8 cellular contexts compared by ENCODE assay signal in the genomic region with DNA sequence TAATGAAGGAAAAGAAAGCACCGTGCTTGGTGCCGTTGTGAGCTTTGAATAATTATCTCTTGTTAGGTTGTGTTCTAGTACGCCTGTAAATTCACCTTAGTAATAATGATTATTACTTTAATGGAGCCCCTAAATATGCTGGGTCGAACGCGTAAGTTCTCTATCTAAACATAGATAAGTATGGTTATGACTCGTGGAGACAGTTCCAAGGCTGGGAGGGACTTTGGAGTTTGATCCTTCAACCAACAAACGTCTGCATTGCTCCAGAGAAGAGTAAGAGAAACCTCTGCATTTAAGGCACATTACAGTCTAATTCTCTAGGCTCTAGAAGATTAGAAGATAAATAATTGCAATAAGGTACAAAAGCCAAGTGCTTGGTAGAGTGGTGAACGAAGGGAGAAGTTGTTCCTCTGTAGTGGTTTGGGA. TPM values are rescaled to one million over a fixed set of nuclear protein-coding genes. Genes with fewer than 3 reads are reported as not detected.
DNase-seq lines count a peak whose midpoint lies in the region; ATAC-seq and TF ChIP-seq lines count a peak whose summit lies in the region.

No MANE protein-coding gene starts in this region.

- intact Hi-C loops in cardiac septum (cut with DNase I), result loop anchor here (2.0 kb wide), 1 partner anchor 53 kb away; no protein-coding TSS in a partner anchor
- intact Hi-C loops in MCF 10A (cut with micrococcal nuclease), result loop anchor here (1.0 kb wide), 1 partner anchor 86 kb away; no protein-coding TSS in a partner anchor
- intact Hi-C loops in thyroid gland (cut with DNase I), result loop anchor here (5.0 kb wide), 1 partner anchor 55 kb away; no protein-coding TSS in a partner anchor

- H3K9me3 ChIP-seq in cardiac muscle cell (ENCODE audit: low read depth), result no peaks in the 10 kb centered on the region
- no peaks in the 10 kb centered on the region for H3K9me3 ChIP-seq in liver (ENCODE audit: control insufficient read depth in 4 of 4, low read length in 3 of 4)
- no peaks in the 10 kb centered on the region for H3K9me3 ChIP-seq in thyroid gland

- TF ChIP-seq CTCF in cardiac muscle cell (IDR thresholded peaks at IDR 0.05; ENCODE audit: low read depth, low read length) (no peak), MCF 10A (IDR thresholded peaks at IDR 0.05; ENCODE audit: unreplicated experiment) (no peak), liver (IDR thresholded peaks at IDR 0.05; ENCODE audit: low read depth, low read length, missing input control) (no peak), thyroid gland (IDR thresholded peaks at IDR 0.05) (no peak)

- H3K27ac Mint-ChIP-seq in MCF 10A (ENCODE audit: low read depth, unreplicated experiment), result peak overlapping the region; percentile 96

- no peak for ATAC-seq in GM21576 (IDR thresholded peaks at IDR 0.05; ENCODE audit: unreplicated experiment)

- no peaks in the 10 kb centered on the region for H3K9me3 Mint-ChIP-seq in MCF 10A (ENCODE audit: unreplicated experiment)

- H3K4me1 Mint-ChIP-seq in MCF 10A (ENCODE audit: insufficient read depth, unreplicated experiment), result peaks cover 15% of the 10 kb centered on the region

- H3K36me3 Mint-ChIP-seq in MCF 10A (ENCODE audit: insufficient read depth, unreplicated experiment), result peaks cover 26% of the 10 kb centered on the region

- TF ChIP-seq RAD21 in liver (IDR thresholded peaks at IDR 0.05), result no peak

- no peaks in the 10 kb centered on the region for H3K4me1 ChIP-seq in cardiac muscle cell (ENCODE audit: low read depth)
- H3K4me1 ChIP-seq in liver (ENCODE audit: control insufficient read depth in 4 of 4, insufficient read depth in 4 of 4, low read length in 3 of 4), result peaks cover 10 to 66% (median 41%) of the 10 kb centered on the region in 4 donors
- H3K4me1 ChIP-seq in thyroid gland, result peaks cover 14 to 22% of the 10 kb centered on the region in 2 donors

- peak overlapping the region; percentile 94 for H3K27ac ChIP-seq in cardiac muscle cell
- H3K27ac ChIP-seq in liver (ENCODE audit: low read depth in 1 of 2, low read length in 2 of 2), result peak overlapping the region; percentile 79 to 91
- H3K27ac ChIP-seq in thyroid gland, result peak overlapping the region; percentile 74 to 86 (median 83)

- WGBS in liver, result 2% methylated on average over 9 of the region's 9 CpGs
- WGBS in thyroid gland, 2 donors, result 5 to 12% methylated on average over 9 of the region's 9 CpGs

- H3K4me3 ChIP-seq in cardiac muscle cell (peak overlapping the region; percentile 79), liver (ENCODE audit: low read depth in 1 of 3, low read length in 3 of 3) (peak overlapping the region; percentile 54 to 100 (median 98)), thyroid gland (replicated peaks in 1 of 3) (peak overlapping the region; percentile 42 to 80 (median 62))

- no peaks in the 10 kb centered on the region for H3K27me3 Mint-ChIP-seq in MCF 10A (ENCODE audit: insufficient read depth, unreplicated experiment)

- CTCF ChIA-PET in MCF 10A (lab: Yijun Ruan, JAX), result interaction anchor here (0.7 to 3.2 kb wide), 5 partner anchors 31 to 1708 kb away, joined by 3 to 36 read pairs (median 3); no protein-coding TSS in a partner anchor

- TF ChIP-seq POLR2A in thyroid gland (IDR thresholded peaks at IDR 0.05), result no peak

- DNase-seq in cardiac muscle cell (ENCODE audit: low read depth in 1 of 2, low spot score in 1 of 2) (peak; percentile 20 to 41), cardiac septum (ENCODE audit: low spot score) (no peak), M059J (ENCODE audit: low read depth) (peak; percentile 79), MCF 10A (ENCODE audit: unreplicated experiment) (no peak), thyroid gland (no peak), D341Med (ENCODE audit: low spot score) (no peak)

- TSS peak; percentile 78 for BruUV-seq in MCF 10A (replicated peaks; lab: Mats Ljungman, UMichigan)

- no peaks in the 10 kb centered on the region for H3K27me3 ChIP-seq in cardiac muscle cell
- no peaks in the 10 kb centered on the region for H3K27me3 ChIP-seq in liver (ENCODE audit: control insufficient read depth in 4 of 4, insufficient read depth in 4 of 4, low read length in 3 of 4)
- H3K27me3 ChIP-seq in thyroid gland, result no peaks in the 10 kb centered on the region

- peak overlapping the region; percentile 84 to 92 for H3K9ac ChIP-seq in liver (ENCODE audit: low read depth in 1 of 2, low read length in 2 of 2)

- H3K36me3 ChIP-seq in cardiac muscle cell, result peaks cover 8% of the 10 kb centered on the region
- peaks cover 0 to 4% (median 0%) of the 10 kb centered on the region in 4 donors for H3K36me3 ChIP-seq in liver (ENCODE audit: control insufficient read depth in 4 of 4, insufficient read depth in 3 of 4, low read depth in 1 of 4, low read length in 3 of 4)
- H3K36me3 ChIP-seq in thyroid gland, result peaks cover 3 to 4% of the 10 kb centered on the region in 2 donors

- H3K4me3 Mint-ChIP-seq in MCF 10A (ENCODE audit: unreplicated experiment), result peak overlapping the region; percentile 94

- POLR2A ChIA-PET in MCF 10A (lab: Yijun Ruan, JAX), result interaction anchor here (0.6 to 3.0 kb wide), 15 partner anchors 10 to 346 kb away, joined by 3 to 26 read pairs (median 5); partner anchors contain the start of genes ALDH5A1 and KIAA0319

TF ChIP-seq in liver, 16 proteins besides CTCF, POLR2A, EP300 and RAD21:
- peak; percentile 24 for TF ChIP-seq SP1 (IDR thresholded peaks at IDR 0.05)
- peak in 1 of 2 donors; percentile 2 for TF ChIP-seq JUND (IDR thresholded peaks at IDR 0.05)
- TF ChIP-seq TAF1 (conservative IDR thresholded peaks at IDR 0.05), result no peak
- peak; percentile 86 for TF ChIP-seq HNF4A (conservative IDR thresholded peaks at IDR 0.05)
- peak; percentile 51 for TF ChIP-seq HNF4G (IDR thresholded peaks at IDR 0.05)

RNA-seq across cellular contexts. Expression of gene ACOT13, which starts 0.5 kb away (rescaled TPM):
- total RNA-seq in cardiac muscle cell, result 29.0 and 30.7 TPM in 2 replicates
- 127 and 173 TPM in 2 replicates for polyA plus RNA-seq in cardiac muscle cell
- total RNA-seq in cardiac septum, result 40.5 TPM
- total RNA-seq in M059J (2014; rRNA removed; shearing (Covaris generic)), result 12.0 and 23.1 TPM in 2 replicates
- 29.4 and 31.4 TPM in 2 replicates for total RNA-seq in MCF 10A (2022)
- 10 to 100 TPM in 1 of 2 donors, 1 to 10 TPM in 1; 9.9 to 21.8 TPM for total RNA-seq in liver
- polyA plus RNA-seq in liver, result 10 to 100 TPM; 20.7 to 90.0 TPM
- total RNA-seq in thyroid gland, result 10 to 100 TPM in 2 of 4 donors, 1 to 10 TPM in 2; 5.5 to 13.3 (median 8.6) TPM

RNA-seq across cellular contexts. Expression of gene TDP2, which starts 0.7 kb away (rescaled TPM):
- total RNA-seq in cardiac muscle cell (36.6 and 46.6 TPM in 2 replicates), cardiac septum (24.1 TPM), MCF 10A (2022) (27.6 and 28.2 TPM in 2 replicates), liver (10 to 100 TPM; 17.9 to 24.3 TPM), thyroid gland (10 to 100 TPM; 16.8 to 45.6 (median 28.1) TPM)
- polyA plus RNA-seq in cardiac muscle cell (59.0 and 68.7 TPM in 2 replicates), liver (10 to 100 TPM; 16.5 to 19.1 TPM)
- total RNA-seq in M059J (2014; rRNA removed; shearing (Covaris generic)), result 29.0 and 51.6 TPM in 2 replicates

RNA-seq across cellular contexts. Expression of gene KIAA0319, which starts 21.4 kb away (rescaled TPM):
- 5.2 and 6.2 TPM in 2 replicates for total RNA-seq in cardiac muscle cell
- 6.0 and 6.6 TPM in 2 replicates for polyA plus RNA-seq in cardiac muscle cell
- total RNA-seq in cardiac septum, result 0.05 TPM
- total RNA-seq in M059J (2014; rRNA removed; shearing (Covaris generic)), result 0.02 and 0.07 TPM in 2 replicates
- total RNA-seq in MCF 10A (2022), result 0.05 TPM in 1 of 2 replicates, not detected in the other
- total RNA-seq in liver, result under 1 TPM in 1 of 2 donors, not detected in 1; under 0.01 TPM
- polyA plus RNA-seq in liver, result under 1 TPM in 1 of 2 donors, not detected in 1; 0.01 TPM
- total RNA-seq in thyroid gland, result under 1 TPM in 2 of 4 donors, not detected in 2; under 0.01 to 0.11 TPM

RNA-seq across cellular contexts. Expression of gene C6orf62, which starts 51.6 kb away (rescaled TPM):
- total RNA-seq in cardiac muscle cell (52.7 and 59.7 TPM in 2 replicates), cardiac septum (48.2 TPM), MCF 10A (2022) (96.2 and 101 TPM in 2 replicates), liver (10 to 100 TPM; 50.0 to 58.6 TPM), thyroid gland (100 to 1,000 TPM in 1 of 4 donors, 10 to 100 TPM in 3; 58.4 to 108 (median 87.3) TPM)
- polyA plus RNA-seq in cardiac muscle cell (52.8 and 59.6 TPM in 2 replicates), liver (10 to 100 TPM; 29.6 to 48.8 TPM)
- total RNA-seq in M059J (2014; rRNA removed; shearing (Covaris generic)), result 181 and 379 TPM in 2 replicates

Comparison
In these comparisons a context has a peak if more than half of its experiments do, and no peak if none do; other contexts are left out.
1. DNase-seq: peak in cardiac muscle cell (2 of 2) and M059J (single experiment); none in cardiac septum (single experiment), MCF 10A (single experiment), thyroid gland (0 of 2) and D341Med (single experiment).
2. Peak in every context shown above with its lines, with median percentiles within 50 percentile points of each other: H3K27ac ChIP-seq and H3K4me3 ChIP-seq.